Comparison of ENCODE assay signal across 10 cellular contexts in genomic region chr11:122180435-122180834, GRCh38.
DNase-seq lines count a peak whose midpoint lies in the region; ATAC-seq, FAIRE-seq and TF ChIP-seq lines count a peak whose summit lies in the region.
"Had no signal": no experiment of that assay in that cellular context is flagged by ENCODE, and none has a peak within 500 bp of the region (broad histone marks: within the 10 kb centered on the region; RNA-seq: fewer than 3 reads in every experiment).

No MANE protein-coding gene starts in this region.

- peak overlapping the region; percentile 94 for H3K14ac ChIP-seq in IMR-90 (replicated peaks; ENCODE audit: low read depth, low read length)

- in situ Hi-C loops in IMR-90 (cut with MboI; ENCODE audit: low sequenced_read_pairs): loop anchor here (25.0 kb wide), 1 partner anchor 1007 kb away; the partner anchor contains the start of gene CLMP

- H3K4me1 ChIP-seq in A549: peaks cover 32% of the 10 kb centered on the region
- H3K4me1 ChIP-seq in IMR-90 (ENCODE audit: control insufficient read depth, insufficient read depth, low read length): peaks cover 13% of the 10 kb centered on the region

- peak overlapping the region; percentile 97 for H2BK5ac ChIP-seq in IMR-90 (ENCODE audit: low read depth, low read length, poor library complexity, severe bottlenecking)

- WGBS in A549 (ENCODE audit: missing lambda C conversion rate): 0% methylated on average over 2 of the region's 2 CpGs
- WGBS in IMR-90 (ENCODE audit: extremely low coverage in 2 of 2, insufficient read length in 1 of 2), 2 experiments: no CpG with 5 or more reads among the region's 2 CpGs

- H3K9me3 ChIP-seq in A549 (peaks cover 11% of the 10 kb centered on the region), IMR-90 (ENCODE audit: control insufficient read depth, insufficient read depth, low read length) (peaks cover 8% of the 10 kb centered on the region)
- H3K9me3 ChIP-seq: mucosa of descending colon had no signal

- dilution Hi-C loops in IMR-90 (cut with HindIII; ENCODE audit: low sequenced_read_pairs, unreplicated experiment): no loop called here

- CTCF ChIA-PET in A549 (lab: Yijun Ruan, JAX) (interaction anchor here (0.6 to 3.5 kb wide), 3 partner anchors 18 to 23 kb away, joined by 3 to 17 read pairs (median 4); no protein-coding TSS in a partner anchor), IMR-90 (lab: Yijun Ruan, JAX) (interaction anchor here (0.5 to 1.0 kb wide), 6 partner anchors 9 to 492 kb away, joined by 3 to 7 read pairs (median 4); no protein-coding TSS in a partner anchor)

- no peak overlapping the region for H3K27ac Mint-ChIP-seq in stimulated activated naive B cell treated with anti-CD40 and anti-IgM and Interleukin-4, amounts not matched to agents 10 μg/mL and 1 μg/mL and 100 μg/mL, for 72 hours

- no TSS peak for BruUV-seq in IMR-90 (replicated peaks; lab: Mats Ljungman, UMichigan)

- TF ChIP-seq RAD21 in A549 (conservative IDR thresholded peaks at IDR 0.05 in 1 of 2, IDR thresholded peaks at IDR 0.05 in 1 of 2) (peak; percentile 3 to 40; a peak in 2 of 5 replicates), IMR-90 (IDR thresholded peaks at IDR 0.05; ENCODE audit: low read length) (no peak)

- no peak overlapping the region for H2AFZ ChIP-seq in IMR-90 (replicated peaks; ENCODE audit: low read length, poor library complexity)

- no peak for TF ChIP-seq POLR2A in A549 (IDR thresholded peaks at IDR 0.05; ENCODE audit: low read length)
- TF ChIP-seq POLR2A in IMR-90 (IDR thresholded peaks at IDR 0.05; ENCODE audit: low read depth, low read length): peak; percentile 77; the same call in 1 of the 2 replicates

- FAIRE-seq in A549 (lab: Jason Lieb, UNC): no peak

- peaks cover 8% of the 10 kb centered on the region; the same call in 1 of the 2 replicates for H3K9me1 ChIP-seq in IMR-90 (ENCODE audit: insufficient read depth, low read length)

- H2AK9ac ChIP-seq in IMR-90 (replicated peaks; ENCODE audit: low read depth, low read length, poor library complexity): no peak overlapping the region

- ATAC-seq in A549 (peak; percentile 89 to 93), IMR-90 (ENCODE audit: low read depth) (peak; percentile 86)
- ATAC-seq in stimulated activated naive B cell treated with anti-CD40 and anti-IgM and Interleukin-4, amounts not matched to agents 10 μg/mL and 1 μg/mL and 100 μg/mL, for 72 hours (replicated peaks): no peak
- ATAC-seq: mucosa of descending colon had no signal

- peak; percentile 53 to 82; a peak in 3 of 5 replicates for TF ChIP-seq EP300 in A549 (IDR thresholded peaks at IDR 0.05)

- H2BK15ac ChIP-seq in IMR-90 (ENCODE audit: low read depth, low read length): peak overlapping the region; percentile 69; the same call in 2 of the 3 replicates

- H2AK5ac ChIP-seq in IMR-90 (ENCODE audit: low read depth, low read length): no peak overlapping the region

- H3K23ac ChIP-seq in IMR-90 (ENCODE audit: low read depth, low read length): 0 out of 2 replicates have a peak overlapping the region, but pooled peaks have one; percentile 61

- peak overlapping the region; percentile 100 for H3K56ac ChIP-seq in IMR-90 (ENCODE audit: extremely low read depth, insufficient read depth, low read length)

- peak overlapping the region; percentile 75 for H2BK120ac ChIP-seq in IMR-90 (ENCODE audit: low read depth, low read length)

- H3K4me2 ChIP-seq in A549 (peak overlapping the region; percentile 81), IMR-90 (ENCODE audit: low read depth, low read length) (peak overlapping the region; percentile 87)

- no peaks in the 10 kb centered on the region for H3K36me3 Mint-ChIP-seq in stimulated activated naive B cell treated with anti-CD40 and anti-IgM and Interleukin-4, amounts not matched to agents 10 μg/mL and 1 μg/mL and 100 μg/mL, for 72 hours

- H3K4me1 Mint-ChIP-seq in stimulated activated naive B cell treated with anti-CD40 and anti-IgM and Interleukin-4, amounts not matched to agents 10 μg/mL and 1 μg/mL and 100 μg/mL, for 72 hours: no peaks in the 10 kb centered on the region

- peak overlapping the region; percentile 92; the same call in 1 of the 2 replicates for H3K4ac ChIP-seq in IMR-90 (ENCODE audit: low read depth, low read length)

- peaks cover 40% of the 10 kb centered on the region for H3K36me3 ChIP-seq in IMR-90 (ENCODE audit: control insufficient read depth, insufficient read depth, low read length)

- H4K8ac ChIP-seq in IMR-90 (ENCODE audit: low read depth in 2 of 2, low read length in 2 of 2): peak overlapping the region; percentile 95 to 97; a peak in 3 of 4 replicates

- peak overlapping the region; percentile 97 for H4K91ac ChIP-seq in IMR-90 (ENCODE audit: insufficient read depth, low read depth, low read length)

- H3K27me3 ChIP-seq in IMR-90 (ENCODE audit: control insufficient read depth, insufficient read depth, low read length): no peaks in the 10 kb centered on the region

- peak overlapping the region; percentile 43 for H3K4me3 ChIP-seq in A549
- H3K4me3 ChIP-seq in IMR-90 (ENCODE audit: insufficient read depth, low read depth, low read length): peak overlapping the region; percentile 61
- H3K4me3 ChIP-seq: mucosa of descending colon had no signal

- H3K9me3 Mint-ChIP-seq in stimulated activated naive B cell treated with anti-CD40 and anti-IgM and Interleukin-4, amounts not matched to agents 10 μg/mL and 1 μg/mL and 100 μg/mL, for 72 hours: no peaks in the 10 kb centered on the region

- DNase-seq in A549 (ENCODE audit: low read depth in 1 of 2, low spot score in 1 of 2) (peak in 1 of 2 experiments; percentile 69), IMR-90 (peak; percentile 98), caudate nucleus (lab: John Stamatoyannopoulos, UW) (peak in 1 of 61 donors; percentile 30), kidney tubule cell (ENCODE audit: low spot score) (peak; percentile 84), SIG-M5 (lab: John Stamatoyannopoulos, UW) (no peak), NCI-H2081 (lab: John Stamatoyannopoulos, UW) (no peak)
- DNase-seq in stimulated activated naive B cell treated with anti-CD40 and anti-IgM and Interleukin-4, amounts not matched to agents 10 μg/mL and 1 μg/mL and 100 μg/mL, for 72 hours: no peak
- no peak for DNase-seq in stimulated activated naive CD4-positive, alpha-beta T cell (lab: John Stamatoyannopoulos, UW)
- DNase-seq: mucosa of descending colon, NCI-H1092 had no signal

- H3K27me3 Mint-ChIP-seq in stimulated activated naive B cell treated with anti-CD40 and anti-IgM and Interleukin-4, amounts not matched to agents 10 μg/mL and 1 μg/mL and 100 μg/mL, for 72 hours: peaks cover 4 to 19% of the 10 kb centered on the region in 2 donors

- peak overlapping the region; percentile 91 for H3K27ac ChIP-seq in A549
- H3K27ac ChIP-seq in IMR-90 (ENCODE audit: insufficient read depth, low read length): peak overlapping the region; percentile 61
- peak overlapping the region; percentile 41 for H3K27ac ChIP-seq in caudate nucleus (ENCODE audit: low read depth, low read length)

- H3K79me1 ChIP-seq in IMR-90 (ENCODE audit: low read depth in 1 of 2, low read length in 2 of 2): peaks cover 5 to 20% of the 10 kb centered on the region in 2 experiments; a peak in 2 of 4 replicates

- H4K5ac ChIP-seq in IMR-90 (ENCODE audit: low read depth, low read length): no peak overlapping the region; the same call in 1 of the 2 replicates

- no peak overlapping the region for H3K4me3 Mint-ChIP-seq in stimulated activated naive B cell treated with anti-CD40 and anti-IgM and Interleukin-4, amounts not matched to agents 10 μg/mL and 1 μg/mL and 100 μg/mL, for 72 hours

- no peaks in the 10 kb centered on the region for H4K20me1 ChIP-seq in IMR-90 (ENCODE audit: insufficient read depth, low read length)

- POLR2A ChIA-PET in A549 (lab: Yijun Ruan, JAX) (no interaction called here), IMR-90 (lab: Charles Lee; ENCODE audit: unreplicated experiment) (interaction anchor here (0.6 to 4.0 kb wide), 14 partner anchors 9 to 771 kb away, joined by 3 to 22 read pairs (median 6); no protein-coding TSS in a partner anchor)

- intact Hi-C loops in IMR-90 (cut with micrococcal nuclease): loop anchor here (2.0 kb wide), 1 partner anchor 16 kb away; no protein-coding TSS in a partner anchor

- H3K18ac ChIP-seq in IMR-90 (ENCODE audit: low read depth, low read length): peak overlapping the region; percentile 89

- peak overlapping the region; percentile 94; the same call in 1 of the 2 replicates for H3K9ac ChIP-seq in IMR-90 (ENCODE audit: low read depth, low read length)

- TF ChIP-seq CTCF in A549 (IDR thresholded peaks at IDR 0.05): no peak
- TF ChIP-seq CTCF in IMR-90 (conservative IDR thresholded peaks at IDR 0.05; ENCODE audit: low read depth, low read length): no peak

- peak overlapping the region; percentile 71 for H2BK20ac ChIP-seq in IMR-90 (ENCODE audit: low read depth, low read length)

TF ChIP-seq in A549, 52 proteins besides CTCF, POLR2A, EP300 and RAD21 (continues in another document):
- TF ChIP-seq RFX5 (IDR thresholded peaks at IDR 0.05) (no peak), TFCP2L1 (CRISPR knock-in tag; IDR thresholded peaks at IDR 0.05) (no peak)

TF ChIP-seq in IMR-90, 13 proteins besides CTCF, POLR2A, EP300 and RAD21 (continues in another document):
- TF ChIP-seq ELK1 (IDR thresholded peaks at IDR 0.05; ENCODE audit: borderline replicate concordance, low read depth, low read length) (no peak), MXI1 (IDR thresholded peaks at IDR 0.05; ENCODE audit: borderline replicate concordance, low read depth, low read length) (no peak), MAZ (IDR thresholded peaks at IDR 0.05; ENCODE audit: borderline replicate concordance, low read depth, low read length) (peak; percentile 49; the same call in 1 of the 2 replicates), BHLHE40 (IDR thresholded peaks at IDR 0.05; ENCODE audit: low read depth, low read length) (peak; percentile 27), CHD1 (IDR thresholded peaks at IDR 0.05; ENCODE audit: low read depth, low read length) (0 out of 2 replicates have a peak, but pooled peaks have one; percentile 82), USF2 (IDR thresholded peaks at IDR 0.05; ENCODE audit: low read depth, low read length) (no peak), RCOR1 (IDR thresholded peaks at IDR 0.05; ENCODE audit: insufficient replicate concordance, low read length) (no peak)

Comparison
In these comparisons a context has a peak if more than half of its experiments do, and no peak if none do; other contexts are left out.
1. ATAC-seq: peak in A549 (2 of 2) and IMR-90 (single experiment); none in stimulated activated naive B cell treated with anti-CD40 and anti-IgM and Interleukin-4, amounts not matched to agents 10 μg/mL and 1 μg/mL and 100 μg/mL, for 72 hours (0 of 2).
2. DNase-seq: peak in IMR-90 (single experiment) and kidney tubule cell (single experiment); none in stimulated activated naive B cell treated with anti-CD40 and anti-IgM and Interleukin-4, amounts not matched to agents 10 μg/mL and 1 μg/mL and 100 μg/mL, for 72 hours (single experiment), SIG-M5 (single experiment), stimulated activated naive CD4-positive, alpha-beta T cell (0 of 6) and NCI-H2081 (0 of 2).
3. H3K27ac ChIP-seq: peak in every context shown above with its lines; median percentile 91 in A549; 61 in IMR-90; 41 in caudate nucleus.